In genomic region chr20:56903858-56904257, GRCh38 we compare ENCODE assay signal across 7 cellular contexts.
"Had no signal": no experiment of that assay in that cellular context is flagged by ENCODE, and none has a peak within 500 bp of the region (broad histone marks: within the 10 kb centered on the region; RNA-seq: fewer than 3 reads in every experiment).

No MANE protein-coding gene starts in this region.

- ATAC-seq: HepG2 had no signal

- H3K27me3 Mint-ChIP-seq: IgD-negative memory B cell had no signal

- FAIRE-seq: HepG2 had no signal

- H3K4me2 ChIP-seq: KMS-11 had no signal

- H3K4me3 Mint-ChIP-seq: IgD-negative memory B cell had no signal

- H3K4me1 Mint-ChIP-seq: IgD-negative memory B cell had no signal

- H3K27ac Mint-ChIP-seq: IgD-negative memory B cell had no signal

- H3K9ac ChIP-seq: KMS-11 had no signal

- H3K27ac ChIP-seq: HL-60, KMS-11 had no signal

- DNase-seq: IMR-90, KBM-7, KG1 had no signal
